In the genomic region with DNA sequence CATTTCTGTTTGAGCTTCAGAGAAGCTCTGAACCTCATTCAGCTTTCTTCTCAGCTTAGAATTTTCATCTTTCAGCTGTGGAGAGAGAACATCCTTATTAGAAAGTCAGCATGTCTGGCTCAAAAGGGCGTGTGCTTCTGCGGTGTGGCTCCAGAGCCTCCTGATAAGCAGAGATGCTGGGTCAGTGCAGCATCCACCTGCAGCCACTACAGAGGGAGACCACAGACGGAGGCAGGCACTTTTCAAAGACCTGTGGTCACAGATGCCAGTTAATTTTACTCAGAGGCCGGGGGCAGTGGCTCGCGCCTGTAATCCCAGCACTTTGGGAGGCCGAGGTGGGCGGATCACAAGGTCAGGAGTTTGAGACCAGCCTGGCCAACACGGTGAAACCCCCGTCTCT, we compare ENCODE assay signal across 8 cellular contexts. TPM values are rescaled to one million over a fixed set of nuclear protein-coding genes. Genes with fewer than 3 reads are reported as not detected.
A peak's percentile ranks its signal among the peaks of the same experiment; 100 is the strongest.
DNase-seq lines count a peak whose midpoint lies in the region; ATAC-seq and TF ChIP-seq lines count a peak whose summit lies in the region.
"Not testable (repeated sequence)": the region's sequence is repeated elsewhere in the genome, so short reads cannot be mapped to it uniquely, and the experiment has no call there.

No MANE protein-coding gene starts in this region.

- H3K79me2 ChIP-seq in KMS-11 (ENCODE audit: insufficient read depth, low read depth) = peaks cover 29% of the 10 kb centered on the region

- peaks cover 50 to 66% (median 60%) of the 10 kb centered on the region in 11 experiments for H3K36me3 ChIP-seq in BLaER1 treated with 17β-estradiol and CSF1 and Interleukin-3, amounts not matched to agents 10 nM and 100 nM
- H3K36me3 ChIP-seq in KMS-11 (ENCODE audit: insufficient read depth) = not testable (repeated sequence)
- H3K36me3 ChIP-seq in effector memory CD4-positive, alpha-beta T cell (ENCODE audit: control insufficient read depth, insufficient read depth, low read length) = peaks cover 22% of the 10 kb centered on the region

- H3K27ac Mint-ChIP-seq in activated CD4-positive, alpha-beta T cell treated with anti-CD3 and anti-CD28 coated beads for 36 hours = peak overlapping the region; percentile 93
- peak overlapping the region; percentile 96 for H3K27ac Mint-ChIP-seq in activated T-cell treated with anti-CD3 and anti-CD28 coated beads, Interleukin-2, amount 50 U/mL, for 24 hours
- H3K27ac Mint-ChIP-seq in activated naive CD4-positive, alpha-beta T cell treated with anti-CD3 and anti-CD28 coated beads, Interleukin-2, amount 50 U/mL, for 24 hours = peak overlapping the region; percentile 8

- not testable (repeated sequence) for H3K4me3 Mint-ChIP-seq in activated CD4-positive, alpha-beta T cell treated with anti-CD3 and anti-CD28 coated beads for 36 hours; activated T-cell treated with anti-CD3 and anti-CD28 coated beads, Interleukin-2, amount 50 U/mL, for 24 hours; activated naive CD4-positive, alpha-beta T cell treated with anti-CD3 and anti-CD28 coated beads, Interleukin-2, amount 50 U/mL, for 24 hours

- peak overlapping the region in 9 of 11 experiments; percentile 15 to 75 (median 62); a peak in 12 of 22 replicates for H3K9ac ChIP-seq in BLaER1 treated with 17β-estradiol and CSF1 and Interleukin-3, amounts not matched to agents 10 nM and 100 nM
- H3K9ac ChIP-seq in KMS-11 = not testable (repeated sequence)

- not testable (repeated sequence) for H3K9me3 Mint-ChIP-seq in activated CD4-positive, alpha-beta T cell treated with anti-CD3 and anti-CD28 coated beads for 36 hours (ENCODE audit: low read depth); activated T-cell treated with anti-CD3 and anti-CD28 coated beads, Interleukin-2, amount 50 U/mL, for 24 hours; activated naive CD4-positive, alpha-beta T cell treated with anti-CD3 and anti-CD28 coated beads, Interleukin-2, amount 50 U/mL, for 24 hours

- H3K27ac ChIP-seq in BLaER1 treated with 17β-estradiol and CSF1 and Interleukin-3, amounts not matched to agents 10 nM and 100 nM = peak overlapping the region in 2 of 11 experiments; percentile 58 to 67; a peak in 3 of 22 replicates
- H3K27ac ChIP-seq in KMS-11 (peak overlapping the region; percentile 49), RWPE1 (peak overlapping the region; percentile 78)
- H3K27ac ChIP-seq in effector memory CD4-positive, alpha-beta T cell (ENCODE audit: insufficient read depth, low read length, poor library complexity, severe bottlenecking) = peak overlapping the region; percentile 25

- intact Hi-C loops in activated CD4-positive, alpha-beta T cell treated with anti-CD3 and anti-CD28 coated beads for 36 hours (cut with DNase I, micrococcal nuclease) = not testable (repeated sequence)

- not testable (repeated sequence) for H2AFZ ChIP-seq in KMS-11 (ENCODE audit: low read depth)

- not testable (repeated sequence) for ATAC-seq in activated CD4-positive, alpha-beta T cell treated with anti-CD3 and anti-CD28 coated beads for 36 hours

- peaks cover 11 to 49% (median 26%) of the 10 kb centered on the region in 11 experiments; a peak in 17 of 22 replicates for H4K20me1 ChIP-seq in BLaER1 treated with 17β-estradiol and CSF1 and Interleukin-3, amounts not matched to agents 10 nM and 100 nM
- not testable (repeated sequence) for H4K20me1 ChIP-seq in KMS-11 (ENCODE audit: insufficient read depth)

- H3K9me3 ChIP-seq in BLaER1 treated with 17β-estradiol and CSF1 and Interleukin-3, amounts not matched to agents 10 nM and 100 nM (replicated peaks in 1 of 11); effector memory CD4-positive, alpha-beta T cell (ENCODE audit: control insufficient read depth, low read length): not testable (repeated sequence)

- not testable (repeated sequence) for TF ChIP-seq CTCF in KMS-11 (conservative IDR thresholded peaks at IDR 0.05; ENCODE audit: low read depth, low read length); RWPE1 (conservative IDR thresholded peaks at IDR 0.05; ENCODE audit: low read depth)

- peaks cover 67% of the 10 kb centered on the region for H3K4me1 Mint-ChIP-seq in activated CD4-positive, alpha-beta T cell treated with anti-CD3 and anti-CD28 coated beads for 36 hours
- peaks cover 72% of the 10 kb centered on the region for H3K4me1 Mint-ChIP-seq in activated T-cell treated with anti-CD3 and anti-CD28 coated beads, Interleukin-2, amount 50 U/mL, for 24 hours (ENCODE audit: low read depth)
- peaks cover 66% of the 10 kb centered on the region for H3K4me1 Mint-ChIP-seq in activated naive CD4-positive, alpha-beta T cell treated with anti-CD3 and anti-CD28 coated beads, Interleukin-2, amount 50 U/mL, for 24 hours

- POLR2A ChIA-PET in RWPE1 (lab: Yijun Ruan, JAX; ENCODE audit: low non-redundant PET); activated CD4-positive, alpha-beta T cell treated with anti-CD3 and anti-CD28 coated beads for 36 hours (lab: Charles Lee): not testable (repeated sequence)

- peak overlapping the region; percentile 16 to 90 (median 85); a peak in 16 of 22 replicates for H3K4me2 ChIP-seq in BLaER1 treated with 17β-estradiol and CSF1 and Interleukin-3, amounts not matched to agents 10 nM and 100 nM
- peak overlapping the region; percentile 55 for H3K4me2 ChIP-seq in KMS-11

- H3K27me3 ChIP-seq in BLaER1 treated with 17β-estradiol and CSF1 and Interleukin-3, amounts not matched to agents 10 nM and 100 nM; KMS-11 (ENCODE audit: insufficient read depth, low read depth); effector memory CD4-positive, alpha-beta T cell (replicated peaks; ENCODE audit: control insufficient read depth, insufficient read depth, low read length, poor library complexity, severe bottlenecking): not testable (repeated sequence)

- peak; percentile 59 for DNase-seq in GM19238 (ENCODE audit: insufficient read length, low spot score)
- DNase-seq in RWPE1 (ENCODE audit: low spot score); activated CD4-positive, alpha-beta T cell treated with anti-CD3 and anti-CD28 coated beads for 36 hours; activated T-cell treated with anti-CD3 and anti-CD28 coated beads, Interleukin-2, amount 50 U/mL, for 24 hours; effector memory CD4-positive, alpha-beta T cell: not testable (repeated sequence)

- CTCF ChIA-PET in RWPE1 (lab: Yijun Ruan, JAX); activated CD4-positive, alpha-beta T cell treated with anti-CD3 and anti-CD28 coated beads for 36 hours (lab: Charles Lee): not testable (repeated sequence)

- H3K36me3 Mint-ChIP-seq in activated CD4-positive, alpha-beta T cell treated with anti-CD3 and anti-CD28 coated beads for 36 hours (ENCODE audit: low read depth) = peaks cover 56% of the 10 kb centered on the region
- peaks cover 87% of the 10 kb centered on the region for H3K36me3 Mint-ChIP-seq in activated T-cell treated with anti-CD3 and anti-CD28 coated beads, Interleukin-2, amount 50 U/mL, for 24 hours (ENCODE audit: low read depth)
- peaks cover 10% of the 10 kb centered on the region for H3K36me3 Mint-ChIP-seq in activated naive CD4-positive, alpha-beta T cell treated with anti-CD3 and anti-CD28 coated beads, Interleukin-2, amount 50 U/mL, for 24 hours

- peaks cover 46 to 64% (median 54%) of the 10 kb centered on the region in 10 experiments for H3K4me1 ChIP-seq in BLaER1 treated with 17β-estradiol and CSF1 and Interleukin-3, amounts not matched to agents 10 nM and 100 nM
- peaks cover 61% of the 10 kb centered on the region for H3K4me1 ChIP-seq in KMS-11 (ENCODE audit: low read depth, poor library complexity, severe bottlenecking)
- H3K4me1 ChIP-seq in effector memory CD4-positive, alpha-beta T cell (ENCODE audit: control insufficient read depth, insufficient read depth, low read length, poor library complexity, severe bottlenecking) = peaks cover 47% of the 10 kb centered on the region

- H3K4me3 ChIP-seq in BLaER1 treated with 17β-estradiol and CSF1 and Interleukin-3, amounts not matched to agents 10 nM and 100 nM; KMS-11 (IDR thresholded peaks at IDR 0.05; ENCODE audit: insufficient read depth, low read depth, low read length); effector memory CD4-positive, alpha-beta T cell (ENCODE audit: insufficient read depth, low read depth, low read length, poor library complexity, severe bottlenecking): not testable (repeated sequence)

- not testable (repeated sequence) for H3K27me3 Mint-ChIP-seq in activated CD4-positive, alpha-beta T cell treated with anti-CD3 and anti-CD28 coated beads for 36 hours; activated T-cell treated with anti-CD3 and anti-CD28 coated beads, Interleukin-2, amount 50 U/mL, for 24 hours; activated naive CD4-positive, alpha-beta T cell treated with anti-CD3 and anti-CD28 coated beads, Interleukin-2, amount 50 U/mL, for 24 hours

RNA-seq across cellular contexts. Expression of a gene that starts 4.5 kb away (rescaled TPM):
- total RNA-seq in activated CD4-positive, alpha-beta T cell treated with anti-CD3 and anti-CD28 coated beads for 36 hours = 10 to 100 TPM; 57.2 to 67.7 TPM

RNA-seq across cellular contexts. Expression of a gene that starts 4.6 kb away (rescaled TPM):
- total RNA-seq in activated CD4-positive, alpha-beta T cell treated with anti-CD3 and anti-CD28 coated beads for 36 hours = 100 to 1,000 TPM in 1 of 2 experiments, 10 to 100 TPM in 1; 88.0 to 113 TPM

RNA-seq across cellular contexts. Expression of a gene that starts 5.9 kb away (rescaled TPM):
- total RNA-seq in activated CD4-positive, alpha-beta T cell treated with anti-CD3 and anti-CD28 coated beads for 36 hours = 10 to 100 TPM; 12.4 to 16.8 TPM

RNA-seq across cellular contexts. Expression of a gene that starts 32.4 kb away (rescaled TPM):
- 1 to 10 TPM in 1 of 2 experiments, under 1 TPM in 1; 0.98 to 1.1 TPM for total RNA-seq in activated CD4-positive, alpha-beta T cell treated with anti-CD3 and anti-CD28 coated beads for 36 hours

RNA-seq across cellular contexts. Expression of a gene that starts 33.7 kb away (rescaled TPM):
- total RNA-seq in activated CD4-positive, alpha-beta T cell treated with anti-CD3 and anti-CD28 coated beads for 36 hours = 10 to 100 TPM; 13.5 to 14.1 TPM

Comparison
In these comparisons a context has a peak if more than half of its experiments do, and no peak if none do; other contexts are left out.
1. H3K27ac Mint-ChIP-seq: peak in every context shown above with its lines; median percentile 96 in activated T-cell treated with anti-CD3 and anti-CD28 coated beads, Interleukin-2, amount 50 U/mL, for 24 hours; 93 in activated CD4-positive, alpha-beta T cell treated with anti-CD3 and anti-CD28 coated beads for 36 hours; 8 in activated naive CD4-positive, alpha-beta T cell treated with anti-CD3 and anti-CD28 coated beads, Interleukin-2, amount 50 U/mL, for 24 hours.